Comparison of ENCODE assay signal across 26 cellular contexts in genomic region chr11:16512163-16512562, GRCh38.
"Had no signal": no experiment of that assay in that cellular context is flagged by ENCODE, and none has a peak within 500 bp of the region (broad histone marks: within the 10 kb centered on the region; RNA-seq: fewer than 3 reads in every experiment).

No MANE protein-coding gene starts in this region.

- ATAC-seq: activated CD8-positive, alpha-beta T cell treated with anti-CD3 and anti-CD28 coated beads, Interleukin-2, amount 10 ng/mL, durations not matched to agents 7 days and 5 days; gastroesophageal sphincter; left colon had no signal

- H3K36me3 ChIP-seq: adrenal gland, ascending aorta, colonic mucosa, gastroesophageal sphincter, ovary, spleen, uterus had no signal

- H3K27ac ChIP-seq: adrenal gland, ascending aorta, colonic mucosa, dorsolateral prefrontal cortex, gastroesophageal sphincter, ovary, spleen, testis, uterus had no signal

- FAIRE-seq: kidney had no signal

- H3K36me3 Mint-ChIP-seq: activated naive CD8-positive, alpha-beta T cell treated with anti-CD3 and anti-CD28 coated beads for 36 hours; immature natural killer cell; type B pancreatic cell had no signal

- H3K4me1 ChIP-seq: adrenal gland, ascending aorta, colonic mucosa, spleen, testis, uterus had no signal

- H3K4me3 Mint-ChIP-seq: activated CD4-positive, alpha-beta T cell treated with anti-CD3 and anti-CD28 coated beads for 36 hours; activated CD8-positive, alpha-beta T cell treated with anti-CD3 and anti-CD28 coated beads, Interleukin-2, amount 10 ng/mL, durations not matched to agents 7 days and 5 days; activated naive CD8-positive, alpha-beta T cell treated with anti-CD3 and anti-CD28 coated beads for 36 hours; activated T-cell treated with anti-CD3 and anti-CD28 coated beads, Interleukin-2, amount 50 U/mL, for 72 hours; immature natural killer cell; mesothelial cell of epicardium; naive B cell; type B pancreatic cell had no signal

- DNase-seq: activated CD4-positive, alpha-beta T cell treated with anti-CD3 and anti-CD28 coated beads for 36 hours; activated CD4-positive, CD25-positive, alpha-beta regulatory T cell; activated CD8-positive, alpha-beta T cell treated with anti-CD3 and anti-CD28 coated beads, Interleukin-2, amount 10 ng/mL, durations not matched to agents 7 days and 5 days; activated naive CD4-positive, alpha-beta T cell; activated naive CD8-positive, alpha-beta T cell treated with anti-CD3 and anti-CD28 coated beads for 36 hours; activated T-cell treated with anti-CD3 and anti-CD28 coated beads for 4 hours; activated T-cell treated with anti-CD3 and anti-CD28 coated beads, Interleukin-2, amount 50 U/mL, for 72 hours; adrenal gland; colonic mucosa; dorsolateral prefrontal cortex; effector memory CD4-positive, alpha-beta T cell; hypothalamus; immature natural killer cell; kidney; left colon; naive B cell; ovary; spleen; stimulated activated naive CD4-positive, alpha-beta T cell treated with Interleukin-2 at 50 U/mL for 16 hours; testis; uterus had no signal

- H3K9me3 ChIP-seq: adrenal gland, ascending aorta, colonic mucosa, ovary, testis, uterus had no signal

- H3K27ac Mint-ChIP-seq: activated CD4-positive, alpha-beta T cell treated with anti-CD3 and anti-CD28 coated beads for 36 hours; activated CD8-positive, alpha-beta T cell treated with anti-CD3 and anti-CD28 coated beads, Interleukin-2, amount 10 ng/mL, durations not matched to agents 7 days and 5 days; activated naive CD8-positive, alpha-beta T cell treated with anti-CD3 and anti-CD28 coated beads for 36 hours; immature natural killer cell; naive B cell; progenitor cell of endocrine pancreas; type B pancreatic cell had no signal

- H3K4me1 Mint-ChIP-seq: activated naive CD8-positive, alpha-beta T cell treated with anti-CD3 and anti-CD28 coated beads for 36 hours; immature natural killer cell; naive B cell had no signal

- H3K27me3 ChIP-seq: adrenal gland, ascending aorta, colonic mucosa, dorsolateral prefrontal cortex, gastroesophageal sphincter, ovary, spleen, testis, uterus had no signal

- H3K27me3 Mint-ChIP-seq: activated CD4-positive, alpha-beta T cell treated with anti-CD3 and anti-CD28 coated beads for 36 hours; activated naive CD8-positive, alpha-beta T cell treated with anti-CD3 and anti-CD28 coated beads for 36 hours; naive B cell; progenitor cell of endocrine pancreas; type B pancreatic cell had no signal

- H3K4me3 ChIP-seq: adrenal gland, ascending aorta, colonic mucosa, dorsolateral prefrontal cortex, gastroesophageal sphincter, ovary, spleen, testis, uterus had no signal
